Comparison of ENCODE assay signal across 19 cellular contexts in the genomic region with DNA sequence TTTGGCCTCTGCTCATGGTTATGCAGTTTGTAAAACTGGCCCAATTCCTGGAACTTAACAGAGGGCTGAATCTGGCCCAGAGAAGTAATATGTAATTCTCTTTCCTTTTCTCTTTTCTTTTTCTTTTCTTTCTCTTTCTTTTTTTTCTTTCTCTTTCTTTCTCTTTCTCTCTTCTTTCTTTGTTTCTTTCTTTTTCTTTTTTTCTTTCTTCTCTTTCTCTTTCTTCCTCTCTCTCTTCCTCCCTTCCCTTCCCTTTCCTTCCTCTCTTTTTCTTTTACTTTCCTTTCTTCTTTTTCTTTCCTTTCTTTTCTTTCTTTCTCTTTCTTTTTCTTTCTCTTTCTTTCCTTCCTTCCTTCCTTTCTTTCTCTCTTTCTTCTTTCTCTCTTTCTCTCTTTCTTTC.
DNase-seq lines count a peak whose midpoint lies in the region; ATAC-seq and TF ChIP-seq lines count a peak whose summit lies in the region.
"Had no signal": no experiment of that assay in that cellular context is flagged by ENCODE, and none has a peak within 500 bp of the region (broad histone marks: within the 10 kb centered on the region; RNA-seq: fewer than 3 reads in every experiment).

No MANE protein-coding gene starts in this region.

- H3K27ac Mint-ChIP-seq in CD14-positive monocyte: no peak overlapping the region
- H3K27ac Mint-ChIP-seq in WTC11: no peak overlapping the region
- peak overlapping the region; percentile 16 for H3K27ac Mint-ChIP-seq in central memory CD8-positive, alpha-beta T cell (ENCODE audit: low read depth)
- H3K27ac Mint-ChIP-seq: CD4-positive, alpha-beta T cell; HFFc6 had no signal

- no peak overlapping the region for H3K4me3 Mint-ChIP-seq in CD14-positive monocyte
- no peak overlapping the region for H3K4me3 Mint-ChIP-seq in WTC11
- H3K4me3 Mint-ChIP-seq in central memory CD8-positive, alpha-beta T cell: no peak overlapping the region
- H3K4me3 Mint-ChIP-seq: CD4-positive, alpha-beta T cell; HFFc6 had no signal

- H3K4me3 ChIP-seq in HEK293 (ENCODE audit: low read depth, low read length): no peak overlapping the region
- H3K4me3 ChIP-seq: BLaER1 had no signal

- H3K9me3 Mint-ChIP-seq in CD14-positive monocyte: peaks cover 1 to 11% (median 4%) of the 10 kb centered on the region in 7 donors
- H3K9me3 Mint-ChIP-seq in WTC11: no peaks in the 10 kb centered on the region
- peaks cover 16% of the 10 kb centered on the region for H3K9me3 Mint-ChIP-seq in central memory CD8-positive, alpha-beta T cell

- DNase-seq in CD14-positive monocyte (ENCODE audit: low spot score) (no peak), WTC11 (ENCODE audit: low spot score) (no peak), GM10266 (ENCODE audit: extremely low spot score) (no peak), H4 (ENCODE audit: low spot score) (no peak), HuH-7.5 (ENCODE audit: low spot score) (no peak)
- no peak for DNase-seq in central memory CD8-positive, alpha-beta T cell (ENCODE audit: low spot score in 2 of 2)
- DNase-seq: Calu3; CD4-positive, alpha-beta T cell; COR-L47; DMS53; DMS79 treated with DMSO at 0.1 percent for 48 hours; GF-D8; GOT3; H7; HCEC 1CT; HFFc6 had no signal

- no peaks in the 10 kb centered on the region for H3K9me3 ChIP-seq in HEK293 (ENCODE audit: control insufficient read depth, insufficient read depth, low read depth, low read length)
- H3K9me3 ChIP-seq: BLaER1 had no signal

- H3K36me3 Mint-ChIP-seq in CD14-positive monocyte (no peaks in the 10 kb centered on the region), WTC11 (no peaks in the 10 kb centered on the region)
- H3K36me3 Mint-ChIP-seq in central memory CD8-positive, alpha-beta T cell (ENCODE audit: insufficient read depth): no peaks in the 10 kb centered on the region

- no peaks in the 10 kb centered on the region for H3K27me3 Mint-ChIP-seq in CD14-positive monocyte (ENCODE audit: low read depth in 3 of 3)
- H3K27me3 Mint-ChIP-seq in WTC11 (ENCODE audit: low read depth): no peaks in the 10 kb centered on the region
- H3K27me3 Mint-ChIP-seq in central memory CD8-positive, alpha-beta T cell: no peaks in the 10 kb centered on the region
- H3K27me3 Mint-ChIP-seq: CD4-positive, alpha-beta T cell had no signal

- TF ChIP-seq CTCF in CD14-positive monocyte (IDR thresholded peaks at IDR 0.05) (peak; percentile 35), HEK293 (tag by site-specific recombination; IDR thresholded peaks at IDR 0.05) (no peak), WTC11 (IDR thresholded peaks at IDR 0.05) (no peak), GM10266 (IDR thresholded peaks at IDR 0.05; ENCODE audit: control insufficient read depth, insufficient read depth, low read depth, missing control alignments) (no peak)

- CTCF ChIA-PET in HEK293 (lab: Yijun Ruan, JAX) (no interaction called here), WTC11 (lab: Charles Lee) (no interaction called here)

- H3K4me1 Mint-ChIP-seq in CD14-positive monocyte (no peaks in the 10 kb centered on the region), WTC11 (no peaks in the 10 kb centered on the region)
- no peaks in the 10 kb centered on the region for H3K4me1 Mint-ChIP-seq in central memory CD8-positive, alpha-beta T cell

- ATAC-seq in WTC11: no peak
- no peak for ATAC-seq in central memory CD8-positive, alpha-beta T cell (replicated peaks; ENCODE audit: extremely low read depth, poor library complexity, severe bottlenecking)

- no peaks in the 10 kb centered on the region for H3K36me3 ChIP-seq in HEK293 (ENCODE audit: control insufficient read depth in 2 of 2, insufficient read depth in 1 of 2, low read length in 2 of 2)
- H3K36me3 ChIP-seq: BLaER1 had no signal

- H3K27ac ChIP-seq in HEK293 (ENCODE audit: extremely low read depth, low read depth, low read length): no peak overlapping the region
- H3K27ac ChIP-seq: BLaER1, C4-2B had no signal

- intact Hi-C loops in CD14-positive monocyte (cut with micrococcal nuclease): no loop called here

- POLR2A ChIA-PET in HEK293 (lab: Yijun Ruan, JAX) (no interaction called here), WTC11 (lab: Charles Lee) (no interaction called here)

- H3K4me1 ChIP-seq in HEK293 (ENCODE audit: control insufficient read depth, insufficient read depth, low read length): no peaks in the 10 kb centered on the region
- H3K4me1 ChIP-seq: BLaER1 had no signal

TF ChIP-seq in HEK293, 187 proteins besides CTCF, POLR2A, EP300 and RAD21:
- TF ChIP-seq PRDM1 (tag by site-specific recombination; IDR thresholded peaks at IDR 0.05) (peak; percentile 93), ZNF366 (tag by site-specific recombination; conservative IDR thresholded peaks at IDR 0.05) (peak; percentile 49), ZNF202 (tag by site-specific recombination; IDR thresholded peaks at IDR 0.05; ENCODE audit: borderline replicate concordance) (0 out of 2 replicates have a peak, but pooled peaks have one; percentile 29), GLI4 (tag by site-specific recombination; IDR thresholded peaks at IDR 0.05) (no peak)

TF ChIP-seq in WTC11, 78 proteins besides CTCF, POLR2A, EP300 and RAD21:
- TF ChIP-seq GABPB1 (CRISPR knock-in tag; IDR thresholded peaks at IDR 0.05): no peak
- TF ChIP-seq ZNF512 (CRISPR knock-in tag; IDR thresholded peaks at IDR 0.05; ENCODE audit: borderline replicate concordance): 0 out of 2 replicates have a peak, but pooled peaks have one; percentile 60
- TF ChIP-seq, protein P1, sequence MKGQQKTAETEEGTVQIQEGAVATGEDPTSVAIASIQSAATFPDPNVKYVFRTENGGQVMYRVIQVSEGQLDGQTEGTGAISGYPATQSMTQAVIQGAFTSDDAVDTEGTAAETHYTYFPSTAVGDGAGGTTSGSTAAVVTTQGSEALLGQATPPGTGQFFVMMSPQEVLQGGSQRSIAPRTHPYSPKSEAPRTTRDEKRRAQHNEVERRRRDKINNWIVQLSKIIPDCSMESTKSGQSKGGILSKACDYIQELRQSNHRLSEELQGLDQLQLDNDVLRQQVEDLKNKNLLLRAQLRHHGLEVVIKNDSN (CRISPR knock-in tag; IDR thresholded peaks at IDR 0.05): no peak
- TF ChIP-seq IRF2 (CRISPR knock-in tag; IDR thresholded peaks at IDR 0.05; ENCODE audit: borderline replicate concordance, low read depth): no peak
TF ChIP-seq in WTC11: peak in this region for 1.
